Comparison of ENCODE assay signal across 1 cellular context in the genomic region with DNA sequence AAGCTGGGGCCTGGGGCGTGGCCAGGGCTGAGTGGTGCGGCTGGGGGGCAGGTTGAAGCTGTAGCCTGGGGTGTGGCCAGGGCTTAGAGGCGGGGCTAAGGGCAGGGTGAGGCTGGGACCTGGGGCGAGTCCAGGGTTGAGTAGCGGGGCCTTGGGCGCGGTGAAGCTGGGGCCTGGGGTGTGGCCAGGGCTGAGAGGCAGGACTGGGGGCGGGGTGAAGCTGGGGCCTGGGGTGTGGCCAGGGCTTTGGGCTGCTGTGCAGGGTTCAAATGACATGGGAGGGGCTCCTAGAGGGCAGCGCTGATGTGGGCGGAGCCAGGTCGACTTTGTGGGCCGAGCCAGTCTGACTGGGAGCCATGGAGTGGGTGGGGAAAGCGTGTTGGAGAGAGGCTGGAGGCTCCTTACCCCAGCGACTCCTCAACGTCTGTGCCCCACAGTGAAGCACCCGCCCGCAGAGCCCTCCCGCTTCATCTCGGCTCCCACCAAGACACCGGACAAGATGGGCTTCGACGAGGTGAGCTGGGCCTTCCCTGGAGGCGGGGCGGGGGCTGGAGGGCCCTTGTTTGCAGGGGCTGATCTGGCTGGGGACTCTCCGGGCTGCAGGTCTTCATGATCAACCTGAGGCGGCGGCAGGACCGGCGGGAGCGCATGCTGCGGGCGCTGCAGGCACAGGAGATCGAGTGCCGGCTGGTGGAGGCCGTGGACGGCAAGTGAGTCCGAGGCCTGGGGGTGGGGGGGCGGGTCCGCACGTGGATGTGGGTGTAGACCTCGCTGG.
TF ChIP-seq lines count a peak whose summit lies in the region.

No MANE protein-coding gene starts in this region.

TF ChIP-seq in SK-N-SH, 30 proteins besides CTCF, POLR2A, EP300 and RAD21 (continued from another document):
- TF ChIP-seq MEF2A (IDR thresholded peaks at IDR 0.05; ENCODE audit: borderline replicate concordance, low read depth) (no peak), GABPA (IDR thresholded peaks at IDR 0.05; ENCODE audit: low read depth) (no peak), SMC3 (IDR thresholded peaks at IDR 0.05; ENCODE audit: low read depth, low read length) (no peak)
- TF ChIP-seq, protein P1, sequence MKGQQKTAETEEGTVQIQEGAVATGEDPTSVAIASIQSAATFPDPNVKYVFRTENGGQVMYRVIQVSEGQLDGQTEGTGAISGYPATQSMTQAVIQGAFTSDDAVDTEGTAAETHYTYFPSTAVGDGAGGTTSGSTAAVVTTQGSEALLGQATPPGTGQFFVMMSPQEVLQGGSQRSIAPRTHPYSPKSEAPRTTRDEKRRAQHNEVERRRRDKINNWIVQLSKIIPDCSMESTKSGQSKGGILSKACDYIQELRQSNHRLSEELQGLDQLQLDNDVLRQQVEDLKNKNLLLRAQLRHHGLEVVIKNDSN (IDR thresholded peaks at IDR 0.05; ENCODE audit: borderline replicate concordance, low read depth): no peak
